ENCODE assay signal across 12 cellular contexts in the genomic region with DNA sequence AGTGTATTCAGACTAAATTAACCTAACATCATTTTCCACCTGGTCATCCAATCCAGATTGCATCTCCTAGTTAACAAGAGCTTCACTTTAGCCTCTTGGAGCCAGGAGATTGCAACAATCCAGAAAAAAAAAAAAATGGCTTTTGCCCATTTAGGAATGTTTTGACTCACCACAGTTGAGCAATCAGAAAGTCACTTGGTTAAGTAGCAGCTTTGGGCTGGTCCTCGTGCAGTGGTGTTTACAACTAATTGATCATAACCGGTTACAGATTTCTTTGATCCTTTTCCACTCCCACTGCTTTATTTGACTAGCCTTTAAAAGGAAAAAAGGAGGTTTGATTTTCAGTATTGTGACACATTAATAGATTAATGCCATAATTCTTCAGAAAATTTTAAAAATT.
A peak's percentile ranks its signal among the peaks of the same experiment; 100 is the strongest.
DNase-seq lines count a peak whose midpoint lies in the region; ATAC-seq, FAIRE-seq and TF ChIP-seq lines count a peak whose summit lies in the region.
"Had no signal": no experiment of that assay in that cellular context is flagged by ENCODE, and none has a peak within 500 bp of the region (broad histone marks: within the 10 kb centered on the region; RNA-seq: fewer than 3 reads in every experiment).

No MANE protein-coding gene starts in this region.

- H3K4me1 Mint-ChIP-seq in MCF 10A (ENCODE audit: insufficient read depth, unreplicated experiment), result peaks cover 19% of the 10 kb centered on the region
- H3K4me1 Mint-ChIP-seq in activated CD4-positive, alpha-beta memory T cell treated with anti-CD3 and anti-CD28 coated beads for 36 hours (ENCODE audit: low read depth), result no peaks in the 10 kb centered on the region
- no peaks in the 10 kb centered on the region for H3K4me1 Mint-ChIP-seq in T-helper 17 cell
- H3K4me1 Mint-ChIP-seq: CD4-positive, CD25-positive, alpha-beta regulatory T cell had no signal

- no peak overlapping the region for H3K27ac ChIP-seq in breast epithelium
- H3K27ac ChIP-seq: tibial artery had no signal

- TF ChIP-seq CTCF in MCF 10A (IDR thresholded peaks at IDR 0.05; ENCODE audit: unreplicated experiment) (no peak), breast epithelium (IDR thresholded peaks at IDR 0.05) (no peak)

- BruUV-seq in MCF 10A (replicated peaks; lab: Mats Ljungman, UMichigan), result no TSS peak

- H3K9me3 Mint-ChIP-seq in MCF 10A (ENCODE audit: unreplicated experiment), result no peaks in the 10 kb centered on the region
- H3K9me3 Mint-ChIP-seq in activated CD4-positive, alpha-beta memory T cell treated with anti-CD3 and anti-CD28 coated beads for 36 hours, result no peaks in the 10 kb centered on the region

- H3K4me3 ChIP-seq in breast epithelium, result no peak overlapping the region
- H3K4me3 ChIP-seq: tibial artery had no signal

- POLR2A ChIA-PET in MCF 10A (lab: Yijun Ruan, JAX), result interaction anchor here (1.0 to 1.8 kb wide), 5 partner anchors 14 to 74 kb away, joined by 3 to 7 read pairs (median 4); no protein-coding TSS in a partner anchor
- POLR2A ChIA-PET in activated CD4-positive, alpha-beta memory T cell treated with anti-CD3 and anti-CD28 coated beads for 36 hours (lab: Charles Lee), result no interaction called here

- H3K9me3 ChIP-seq in breast epithelium (no peaks in the 10 kb centered on the region), T-helper 17 cell (ENCODE audit: control insufficient read depth, low read length, poor library complexity, severe bottlenecking) (no peaks in the 10 kb centered on the region)
- H3K9me3 ChIP-seq: tibial artery had no signal

- no peak for ATAC-seq in T-helper 17 cell

- no peaks in the 10 kb centered on the region for H3K4me1 ChIP-seq in breast epithelium
- H3K4me1 ChIP-seq: tibial artery had no signal

- no peak for TF ChIP-seq POLR2A in breast epithelium (IDR thresholded peaks at IDR 0.05)

- no peaks in the 10 kb centered on the region for H3K36me3 ChIP-seq in breast epithelium
- H3K36me3 ChIP-seq: tibial artery had no signal

- intact Hi-C loops in MCF 10A (cut with micrococcal nuclease) (loop anchor here (1.0 to 2.0 kb wide), 2 partner anchors 40 to 77 kb away; no protein-coding TSS in a partner anchor), breast epithelium (cut with DNase I; ENCODE audit: low total_unique reads) (no loop called here)
- intact Hi-C loops in activated CD4-positive, alpha-beta memory T cell treated with anti-CD3 and anti-CD28 coated beads for 36 hours (cut with micrococcal nuclease), result no loop called here

- CTCF ChIA-PET in MCF 10A (lab: Yijun Ruan, JAX), result interaction anchor here (0.7 kb wide), 1 partner anchor 175 kb away, joined by 3 read pairs; no protein-coding TSS in a partner anchor
- CTCF ChIA-PET in activated CD4-positive, alpha-beta memory T cell treated with anti-CD3 and anti-CD28 coated beads for 36 hours (lab: Charles Lee), result no interaction called here

- DNase-seq in MCF 10A (ENCODE audit: unreplicated experiment), result peak; percentile 92
- no peak for DNase-seq in breast epithelium (ENCODE audit: low spot score in 2 of 2)
- peak; percentile 43 for DNase-seq in RCC 7860 (ENCODE audit: low spot score)
- peak; percentile 24 for DNase-seq in foreskin melanocyte
- DNase-seq in activated CD4-positive, alpha-beta memory T cell treated with anti-CD3 and anti-CD28 coated beads for 36 hours, result no peak
- DNase-seq in LoVo (ENCODE audit: low spot score), result no peak
- no peak for DNase-seq in T-helper 17 cell
- no peak for DNase-seq in stimulated activated CD4-positive, alpha-beta T cell treated with anti-CD3 and anti-CD28 coated beads, Interleukin-4, amount 100 ng/mL, for 24 hours
- DNase-seq: activated T-cell treated with anti-CD3 and anti-CD28 coated beads, Interleukin-2, amount 50 U/mL, for 1 hour; CD4-positive, CD25-positive, alpha-beta regulatory T cell; effector CD8-positive, alpha-beta T cell had no signal

- H3K27ac Mint-ChIP-seq in MCF 10A (ENCODE audit: low read depth, unreplicated experiment), result peak overlapping the region; percentile 64
- H3K27ac Mint-ChIP-seq in activated CD4-positive, alpha-beta memory T cell treated with anti-CD3 and anti-CD28 coated beads for 36 hours, result no peak overlapping the region
- no peak overlapping the region for H3K27ac Mint-ChIP-seq in T-helper 17 cell
- H3K27ac Mint-ChIP-seq: CD4-positive, CD25-positive, alpha-beta regulatory T cell had no signal

- H3K4me3 Mint-ChIP-seq in MCF 10A (ENCODE audit: unreplicated experiment) (no peak overlapping the region), T-helper 17 cell (no peak overlapping the region)
- no peak overlapping the region for H3K4me3 Mint-ChIP-seq in activated CD4-positive, alpha-beta memory T cell treated with anti-CD3 and anti-CD28 coated beads for 36 hours
- H3K4me3 Mint-ChIP-seq: CD4-positive, CD25-positive, alpha-beta regulatory T cell had no signal

- H3K36me3 Mint-ChIP-seq in MCF 10A (ENCODE audit: insufficient read depth, unreplicated experiment), result peaks cover 6% of the 10 kb centered on the region
- H3K36me3 Mint-ChIP-seq in activated CD4-positive, alpha-beta memory T cell treated with anti-CD3 and anti-CD28 coated beads for 36 hours, result no peaks in the 10 kb centered on the region
- no peaks in the 10 kb centered on the region for H3K36me3 Mint-ChIP-seq in T-helper 17 cell (ENCODE audit: low read depth)
- H3K36me3 Mint-ChIP-seq: CD4-positive, CD25-positive, alpha-beta regulatory T cell had no signal

- no peaks in the 10 kb centered on the region for H3K27me3 Mint-ChIP-seq in MCF 10A (ENCODE audit: insufficient read depth, unreplicated experiment)
- no peaks in the 10 kb centered on the region for H3K27me3 Mint-ChIP-seq in activated CD4-positive, alpha-beta memory T cell treated with anti-CD3 and anti-CD28 coated beads for 36 hours
- H3K27me3 Mint-ChIP-seq in T-helper 17 cell, result peaks cover 13% of the 10 kb centered on the region

- no peaks in the 10 kb centered on the region for H3K27me3 ChIP-seq in breast epithelium
- H3K27me3 ChIP-seq: tibial artery had no signal

- peak; percentile 63 for FAIRE-seq in RCC 7860 (lab: Jason Lieb, UNC)

Comparison
In these comparisons a context has a peak if more than half of its experiments do, and no peak if none do; other contexts are left out.
1. DNase-seq: peak in MCF 10A (single experiment), RCC 7860 (single experiment) and foreskin melanocyte (single experiment); none in breast epithelium (0 of 2), activated CD4-positive, alpha-beta memory T cell treated with anti-CD3 and anti-CD28 coated beads for 36 hours (single experiment), LoVo (single experiment), T-helper 17 cell (0 of 3) and stimulated activated CD4-positive, alpha-beta T cell treated with anti-CD3 and anti-CD28 coated beads, Interleukin-4, amount 100 ng/mL, for 24 hours (single experiment).